ENCODE assay signal across 12 cellular contexts in genomic region chr15:46297766-46298165, GRCh38.
DNase-seq lines count a peak whose midpoint lies in the region; ATAC-seq and TF ChIP-seq lines count a peak whose summit lies in the region.
"Had no signal": no experiment of that assay in that cellular context is flagged by ENCODE, and none has a peak within 500 bp of the region (broad histone marks: within the 10 kb centered on the region; RNA-seq: fewer than 3 reads in every experiment).

No MANE protein-coding gene starts in this region.

- TF ChIP-seq POLR2A in tibial nerve (IDR thresholded peaks at IDR 0.05), result no peak

- no peak for TF ChIP-seq EP300 in tibial nerve (IDR thresholded peaks at IDR 0.05)

- ATAC-seq in GM18498 (IDR thresholded peaks at IDR 0.05; ENCODE audit: unreplicated experiment), result peak; percentile 89
- peak; percentile 81 for ATAC-seq in GM21515 (IDR thresholded peaks at IDR 0.05; ENCODE audit: unreplicated experiment)
- ATAC-seq in HG03342 (IDR thresholded peaks at IDR 0.05; ENCODE audit: unreplicated experiment), result peak; percentile 81
- ATAC-seq in GM19455 (IDR thresholded peaks at IDR 0.05; ENCODE audit: unreplicated experiment), result no peak

- no peak for TF ChIP-seq CTCF in tibial nerve (IDR thresholded peaks at IDR 0.05)

- H3K27ac ChIP-seq in tibial nerve, result no peak overlapping the region
- H3K27ac ChIP-seq: ovary had no signal

- no peaks in the 10 kb centered on the region for H3K9me3 ChIP-seq in tibial nerve
- H3K9me3 ChIP-seq: ovary had no signal

- DNase-seq in OCI-M1 (lab: John Stamatoyannopoulos, UW) (peak; percentile 81), tibial nerve (ENCODE audit: low spot score in 2 of 2) (no peak), germinal center (ENCODE audit: low spot score) (no peak), occipital lobe (lab: John Stamatoyannopoulos, UW) (no peak)
- DNase-seq: activated naive CD8-positive, alpha-beta T cell treated with anti-CD3 and anti-CD28 coated beads, Interleukin-2, amount 10 ng/mL, durations not matched to agents 7 days and 5 days; NCI-H1048; ovary; stimulated activated CD4-positive, alpha-beta T cell treated with anti-CD3 and anti-CD28 coated beads, Interleukin-4, amount 100 ng/mL, for 1 hour had no signal

- H3K27me3 ChIP-seq in tibial nerve, result no peaks in the 10 kb centered on the region
- H3K27me3 ChIP-seq: ovary had no signal

- H3K36me3 ChIP-seq in tibial nerve, result no peaks in the 10 kb centered on the region
- H3K36me3 ChIP-seq: ovary had no signal

- no peaks in the 10 kb centered on the region for H3K4me1 ChIP-seq in tibial nerve

- H3K4me3 ChIP-seq in tibial nerve, result no peak overlapping the region
- H3K4me3 ChIP-seq: ovary had no signal

- 59 to 62% methylated on average over 3 of the region's 3 CpGs for WGBS in tibial nerve, 2 donors
